Comparison of ENCODE assay signal across 1 cellular context in the genomic region with DNA sequence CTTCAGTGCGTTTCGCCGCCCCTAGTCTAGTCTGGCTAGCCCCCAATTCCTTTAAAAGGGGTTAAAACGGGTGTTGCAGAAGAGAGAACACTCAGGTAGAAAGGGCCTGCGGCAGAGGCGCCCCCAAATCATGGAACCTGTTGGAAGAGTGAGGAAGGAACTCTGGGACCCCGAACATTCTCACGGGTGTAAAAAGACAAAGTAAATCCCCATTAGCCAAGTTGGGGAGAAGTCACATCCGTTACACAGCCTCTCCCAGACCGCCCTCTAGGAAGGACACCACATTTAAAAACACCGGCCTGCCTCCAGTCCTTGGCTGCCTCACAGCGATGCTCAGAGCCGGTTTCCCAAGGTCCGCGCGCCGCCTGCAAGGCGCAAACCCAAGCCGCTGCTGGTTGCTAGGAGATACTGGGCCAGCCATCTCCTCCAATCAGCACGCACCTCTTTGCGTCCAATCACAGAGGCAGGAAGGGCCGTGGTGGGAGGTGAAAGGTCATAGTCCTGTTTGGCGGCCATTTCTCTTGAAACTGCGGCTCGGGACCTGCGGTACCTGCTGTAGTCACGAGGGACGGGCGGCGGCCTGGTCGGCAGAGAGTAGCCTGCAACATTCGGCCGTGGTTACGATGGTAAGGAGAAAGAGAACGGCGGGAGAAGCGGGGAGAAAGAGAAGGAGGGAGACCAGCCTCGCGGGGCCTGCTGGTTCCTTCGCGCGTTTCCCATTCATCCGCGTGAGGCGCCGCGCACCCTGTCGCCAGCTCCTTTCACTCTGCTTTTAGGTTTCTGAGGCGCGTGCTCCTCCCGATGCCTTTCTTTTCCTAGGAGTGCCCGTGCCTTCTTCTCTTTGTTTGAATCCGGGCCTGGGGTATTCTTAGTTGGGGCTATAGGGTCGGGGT.
A peak's percentile ranks its signal among the peaks of the same experiment; 100 is the strongest.
TF ChIP-seq lines count a peak whose summit lies in the region.

A gene (plus strand): TSS at position 502 of the 893 bp plus-strand sequence. CDS start 122 bp downstream, at position 624.

TF ChIP-seq in HepG2, 621 proteins besides CTCF, POLR2A, EP300 and RAD21 (continued from another document and continues in another):
- TF ChIP-seq, protein P1, sequence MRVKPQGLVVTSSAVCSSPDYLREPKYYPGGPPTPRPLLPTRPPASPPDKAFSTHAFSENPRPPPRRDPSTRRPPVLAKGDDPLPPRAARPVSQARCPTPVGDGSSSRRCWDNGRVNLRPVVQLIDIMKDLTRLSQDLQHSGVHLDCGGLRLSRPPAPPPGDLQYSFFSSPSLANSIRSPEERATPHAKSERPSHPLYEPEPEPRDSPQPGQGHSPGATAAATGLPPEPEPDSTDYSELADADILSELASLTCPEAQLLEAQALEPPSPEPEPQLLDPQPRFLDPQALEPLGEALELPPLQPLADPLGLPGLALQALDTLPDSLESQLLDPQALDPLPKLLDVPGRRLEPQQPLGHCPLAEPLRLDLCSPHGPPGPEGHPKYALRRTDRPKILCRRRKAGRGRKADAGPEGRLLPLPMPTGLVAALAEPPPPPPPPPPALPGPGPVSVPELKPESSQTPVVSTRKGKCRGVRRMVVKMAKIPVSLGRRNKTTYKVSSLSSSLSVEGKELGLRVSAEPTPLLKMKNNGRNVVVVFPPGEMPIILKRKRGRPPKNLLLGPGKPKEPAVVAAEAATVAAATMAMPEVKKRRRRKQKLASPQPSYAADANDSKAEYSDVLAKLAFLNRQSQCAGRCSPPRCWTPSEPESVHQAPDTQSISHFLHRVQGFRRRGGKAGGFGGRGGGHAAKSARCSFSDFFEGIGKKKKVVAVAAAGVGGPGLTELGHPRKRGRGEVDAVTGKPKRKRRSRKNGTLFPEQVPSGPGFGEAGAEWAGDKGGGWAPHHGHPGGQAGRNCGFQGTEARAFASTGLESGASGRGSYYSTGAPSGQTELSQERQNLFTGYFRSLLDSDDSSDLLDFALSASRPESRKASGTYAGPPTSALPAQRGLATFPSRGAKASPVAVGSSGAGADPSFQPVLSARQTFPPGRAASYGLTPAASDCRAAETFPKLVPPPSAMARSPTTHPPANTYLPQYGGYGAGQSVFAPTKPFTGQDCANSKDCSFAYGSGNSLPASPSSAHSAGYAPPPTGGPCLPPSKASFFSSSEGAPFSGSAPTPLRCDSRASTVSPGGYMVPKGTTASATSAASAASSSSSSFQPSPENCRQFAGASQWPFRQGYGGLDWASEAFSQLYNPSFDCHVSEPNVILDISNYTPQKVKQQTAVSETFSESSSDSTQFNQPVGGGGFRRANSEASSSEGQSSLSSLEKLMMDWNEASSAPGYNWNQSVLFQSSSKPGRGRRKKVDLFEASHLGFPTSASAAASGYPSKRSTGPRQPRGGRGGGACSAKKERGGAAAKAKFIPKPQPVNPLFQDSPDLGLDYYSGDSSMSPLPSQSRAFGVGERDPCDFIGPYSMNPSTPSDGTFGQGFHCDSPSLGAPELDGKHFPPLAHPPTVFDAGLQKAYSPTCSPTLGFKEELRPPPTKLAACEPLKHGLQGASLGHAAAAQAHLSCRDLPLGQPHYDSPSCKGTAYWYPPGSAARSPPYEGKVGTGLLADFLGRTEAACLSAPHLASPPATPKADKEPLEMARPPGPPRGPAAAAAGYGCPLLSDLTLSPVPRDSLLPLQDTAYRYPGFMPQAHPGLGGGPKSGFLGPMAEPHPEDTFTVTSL (CRISPR knock-in tag; IDR thresholded peaks at IDR 0.05; ENCODE audit: borderline replicate concordance): no peak
- TF ChIP-seq SP1 (IDR thresholded peaks at IDR 0.05) (no peak), SP1 (CRISPR knock-in tag; IDR thresholded peaks at IDR 0.05) (no peak), YEATS2 (CRISPR knock-in tag; IDR thresholded peaks at IDR 0.05; ENCODE audit: borderline replicate concordance) (peak; percentile 91), SNRNP70 (IDR thresholded peaks at IDR 0.05; ENCODE audit: low read depth, low read length) (no peak), ZNF724P (CRISPR knock-in tag; IDR thresholded peaks at IDR 0.05; ENCODE audit: borderline replicate concordance) (no peak), RORA (CRISPR knock-in tag; IDR thresholded peaks at IDR 0.05) (no peak), ZNF614 (CRISPR knock-in tag; IDR thresholded peaks at IDR 0.05; ENCODE audit: borderline replicate concordance) (peak; percentile 71; the same call in 1 of the 2 replicates), WIZ (CRISPR knock-in tag; IDR thresholded peaks at IDR 0.05) (peak; percentile 72; the same call in 1 of the 2 replicates), ZNF432 (CRISPR knock-in tag; IDR thresholded peaks at IDR 0.05; ENCODE audit: borderline replicate concordance) (no peak), RELA (CRISPR knock-in tag; IDR thresholded peaks at IDR 0.05) (no peak), ZNF17 (CRISPR knock-in tag; IDR thresholded peaks at IDR 0.05) (no peak), ZNF20 (CRISPR knock-in tag; IDR thresholded peaks at IDR 0.05) (no peak), HNRNPH1 (optimal IDR thresholded peaks at IDR 0.05; ENCODE audit: low read depth, low read length) (no peak), ZNF788 (CRISPR knock-in tag; IDR thresholded peaks at IDR 0.05; ENCODE audit: borderline replicate concordance) (no peak; the same call in 1 of the 2 replicates), ZNF607 (CRISPR knock-in tag; IDR thresholded peaks at IDR 0.05; ENCODE audit: borderline replicate concordance) (no peak), ZNF605 (CRISPR knock-in tag; IDR thresholded peaks at IDR 0.05) (peak; percentile 81; the same call in 1 of the 2 replicates), CENPX (CRISPR knock-in tag; IDR thresholded peaks at IDR 0.05) (no peak), ZKSCAN5 (CRISPR knock-in tag; IDR thresholded peaks at IDR 0.05) (no peak), ZNF777 (CRISPR knock-in tag; IDR thresholded peaks at IDR 0.05) (no peak), FLYWCH1 (CRISPR knock-in tag; IDR thresholded peaks at IDR 0.05) (no peak), XRCC5 (optimal IDR thresholded peaks at IDR 0.05; ENCODE audit: low read length) (no peak), ATF1 (CRISPR knock-in tag; IDR thresholded peaks at IDR 0.05) (no peak), MXI1 (IDR thresholded peaks at IDR 0.05; ENCODE audit: borderline replicate concordance, low read depth, low read length) (peak; percentile 98), MEIS1 (CRISPR knock-in tag; IDR thresholded peaks at IDR 0.05; ENCODE audit: borderline replicate concordance) (peak; percentile 79; the same call in 1 of the 2 replicates)
- TF ChIP-seq, protein P2, sequence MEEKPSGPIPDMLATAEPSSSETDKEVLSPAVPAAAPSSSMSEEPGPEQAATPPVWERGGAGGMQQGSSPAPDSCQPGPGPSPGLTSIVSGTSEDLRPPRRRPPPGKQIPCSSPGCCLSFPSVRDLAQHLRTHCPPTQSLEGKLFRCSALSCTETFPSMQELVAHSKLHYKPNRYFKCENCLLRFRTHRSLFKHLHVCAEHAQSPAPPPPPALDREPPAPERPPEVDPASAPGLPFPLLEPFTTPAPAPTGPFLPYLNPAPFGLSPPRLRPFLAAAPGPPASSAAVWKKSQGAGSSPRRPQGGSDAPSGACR (CRISPR knock-in tag; IDR thresholded peaks at IDR 0.05): 0 out of 2 replicates have a peak, but pooled peaks have one; percentile 20
- TF ChIP-seq, protein P3, sequence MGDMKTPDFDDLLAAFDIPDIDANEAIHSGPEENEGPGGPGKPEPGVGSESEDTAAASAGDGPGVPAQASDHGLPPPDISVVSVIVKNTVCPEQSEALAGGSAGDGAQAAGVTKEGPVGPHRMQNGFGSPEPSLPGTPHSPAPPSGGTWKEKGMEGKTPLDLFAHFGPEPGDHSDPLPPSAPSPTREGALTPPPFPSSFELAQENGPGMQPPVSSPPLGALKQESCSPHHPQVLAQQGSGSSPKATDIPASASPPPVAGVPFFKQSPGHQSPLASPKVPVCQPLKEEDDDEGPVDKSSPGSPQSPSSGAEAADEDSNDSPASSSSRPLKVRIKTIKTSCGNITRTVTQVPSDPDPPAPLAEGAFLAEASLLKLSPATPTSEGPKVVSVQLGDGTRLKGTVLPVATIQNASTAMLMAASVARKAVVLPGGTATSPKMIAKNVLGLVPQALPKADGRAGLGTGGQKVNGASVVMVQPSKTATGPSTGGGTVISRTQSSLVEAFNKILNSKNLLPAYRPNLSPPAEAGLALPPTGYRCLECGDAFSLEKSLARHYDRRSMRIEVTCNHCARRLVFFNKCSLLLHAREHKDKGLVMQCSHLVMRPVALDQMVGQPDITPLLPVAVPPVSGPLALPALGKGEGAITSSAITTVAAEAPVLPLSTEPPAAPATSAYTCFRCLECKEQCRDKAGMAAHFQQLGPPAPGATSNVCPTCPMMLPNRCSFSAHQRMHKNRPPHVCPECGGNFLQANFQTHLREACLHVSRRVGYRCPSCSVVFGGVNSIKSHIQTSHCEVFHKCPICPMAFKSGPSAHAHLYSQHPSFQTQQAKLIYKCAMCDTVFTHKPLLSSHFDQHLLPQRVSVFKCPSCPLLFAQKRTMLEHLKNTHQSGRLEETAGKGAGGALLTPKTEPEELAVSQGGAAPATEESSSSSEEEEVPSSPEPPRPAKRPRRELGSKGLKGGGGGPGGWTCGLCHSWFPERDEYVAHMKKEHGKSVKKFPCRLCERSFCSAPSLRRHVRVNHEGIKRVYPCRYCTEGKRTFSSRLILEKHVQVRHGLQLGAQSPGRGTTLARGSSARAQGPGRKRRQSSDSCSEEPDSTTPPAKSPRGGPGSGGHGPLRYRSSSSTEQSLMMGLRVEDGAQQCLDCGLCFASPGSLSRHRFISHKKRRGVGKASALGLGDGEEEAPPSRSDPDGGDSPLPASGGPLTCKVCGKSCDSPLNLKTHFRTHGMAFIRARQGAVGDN (CRISPR knock-in tag; IDR thresholded peaks at IDR 0.05): peak; percentile 95
- TF ChIP-seq, protein P4, sequence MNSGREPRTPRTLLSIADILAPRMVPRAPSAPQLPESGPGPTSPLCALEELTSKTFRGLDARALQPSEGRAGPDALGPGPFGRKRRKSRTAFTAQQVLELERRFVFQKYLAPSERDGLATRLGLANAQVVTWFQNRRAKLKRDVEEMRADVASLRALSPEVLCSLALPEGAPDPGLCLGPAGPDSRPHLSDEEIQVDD (CRISPR knock-in tag; IDR thresholded peaks at IDR 0.05; ENCODE audit: borderline replicate concordance): no peak
- TF ChIP-seq, protein P5, sequence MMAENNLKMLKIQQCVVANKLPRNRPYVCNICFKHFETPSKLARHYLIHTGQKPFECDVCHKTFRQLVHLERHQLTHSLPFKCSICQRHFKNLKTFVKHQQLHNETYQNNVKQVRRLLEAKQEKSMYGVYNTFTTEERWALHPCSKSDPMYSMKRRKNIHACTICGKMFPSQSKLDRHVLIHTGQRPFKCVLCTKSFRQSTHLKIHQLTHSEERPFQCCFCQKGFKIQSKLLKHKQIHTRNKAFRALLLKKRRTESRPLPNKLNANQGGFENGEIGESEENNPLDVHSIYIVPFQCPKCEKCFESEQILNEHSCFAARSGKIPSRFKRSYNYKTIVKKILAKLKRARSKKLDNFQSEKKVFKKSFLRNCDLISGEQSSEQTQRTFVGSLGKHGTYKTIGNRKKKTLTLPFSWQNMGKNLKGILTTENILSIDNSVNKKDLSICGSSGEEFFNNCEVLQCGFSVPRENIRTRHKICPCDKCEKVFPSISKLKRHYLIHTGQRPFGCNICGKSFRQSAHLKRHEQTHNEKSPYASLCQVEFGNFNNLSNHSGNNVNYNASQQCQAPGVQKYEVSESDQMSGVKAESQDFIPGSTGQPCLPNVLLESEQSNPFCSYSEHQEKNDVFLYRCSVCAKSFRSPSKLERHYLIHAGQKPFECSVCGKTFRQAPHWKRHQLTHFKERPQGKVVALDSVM (CRISPR knock-in tag; IDR thresholded peaks at IDR 0.05): no peak
- TF ChIP-seq, protein P6, sequence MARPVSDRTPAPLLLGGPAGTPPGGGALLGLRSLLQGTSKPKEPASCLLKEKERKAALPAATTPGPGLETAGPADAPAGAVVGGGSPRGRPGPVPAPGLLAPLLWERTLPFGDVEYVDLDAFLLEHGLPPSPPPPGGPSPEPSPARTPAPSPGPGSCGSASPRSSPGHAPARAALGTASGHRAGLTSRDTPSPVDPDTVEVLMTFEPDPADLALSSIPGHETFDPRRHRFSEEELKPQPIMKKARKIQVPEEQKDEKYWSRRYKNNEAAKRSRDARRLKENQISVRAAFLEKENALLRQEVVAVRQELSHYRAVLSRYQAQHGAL (CRISPR knock-in tag; IDR thresholded peaks at IDR 0.05; ENCODE audit: not compliant biosample characterization): peak; percentile 46
- TF ChIP-seq, protein P7, sequence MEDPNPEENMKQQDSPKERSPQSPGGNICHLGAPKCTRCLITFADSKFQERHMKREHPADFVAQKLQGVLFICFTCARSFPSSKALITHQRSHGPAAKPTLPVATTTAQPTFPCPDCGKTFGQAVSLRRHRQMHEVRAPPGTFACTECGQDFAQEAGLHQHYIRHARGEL (CRISPR knock-in tag; IDR thresholded peaks at IDR 0.05): no peak
- TF ChIP-seq, protein P8, sequence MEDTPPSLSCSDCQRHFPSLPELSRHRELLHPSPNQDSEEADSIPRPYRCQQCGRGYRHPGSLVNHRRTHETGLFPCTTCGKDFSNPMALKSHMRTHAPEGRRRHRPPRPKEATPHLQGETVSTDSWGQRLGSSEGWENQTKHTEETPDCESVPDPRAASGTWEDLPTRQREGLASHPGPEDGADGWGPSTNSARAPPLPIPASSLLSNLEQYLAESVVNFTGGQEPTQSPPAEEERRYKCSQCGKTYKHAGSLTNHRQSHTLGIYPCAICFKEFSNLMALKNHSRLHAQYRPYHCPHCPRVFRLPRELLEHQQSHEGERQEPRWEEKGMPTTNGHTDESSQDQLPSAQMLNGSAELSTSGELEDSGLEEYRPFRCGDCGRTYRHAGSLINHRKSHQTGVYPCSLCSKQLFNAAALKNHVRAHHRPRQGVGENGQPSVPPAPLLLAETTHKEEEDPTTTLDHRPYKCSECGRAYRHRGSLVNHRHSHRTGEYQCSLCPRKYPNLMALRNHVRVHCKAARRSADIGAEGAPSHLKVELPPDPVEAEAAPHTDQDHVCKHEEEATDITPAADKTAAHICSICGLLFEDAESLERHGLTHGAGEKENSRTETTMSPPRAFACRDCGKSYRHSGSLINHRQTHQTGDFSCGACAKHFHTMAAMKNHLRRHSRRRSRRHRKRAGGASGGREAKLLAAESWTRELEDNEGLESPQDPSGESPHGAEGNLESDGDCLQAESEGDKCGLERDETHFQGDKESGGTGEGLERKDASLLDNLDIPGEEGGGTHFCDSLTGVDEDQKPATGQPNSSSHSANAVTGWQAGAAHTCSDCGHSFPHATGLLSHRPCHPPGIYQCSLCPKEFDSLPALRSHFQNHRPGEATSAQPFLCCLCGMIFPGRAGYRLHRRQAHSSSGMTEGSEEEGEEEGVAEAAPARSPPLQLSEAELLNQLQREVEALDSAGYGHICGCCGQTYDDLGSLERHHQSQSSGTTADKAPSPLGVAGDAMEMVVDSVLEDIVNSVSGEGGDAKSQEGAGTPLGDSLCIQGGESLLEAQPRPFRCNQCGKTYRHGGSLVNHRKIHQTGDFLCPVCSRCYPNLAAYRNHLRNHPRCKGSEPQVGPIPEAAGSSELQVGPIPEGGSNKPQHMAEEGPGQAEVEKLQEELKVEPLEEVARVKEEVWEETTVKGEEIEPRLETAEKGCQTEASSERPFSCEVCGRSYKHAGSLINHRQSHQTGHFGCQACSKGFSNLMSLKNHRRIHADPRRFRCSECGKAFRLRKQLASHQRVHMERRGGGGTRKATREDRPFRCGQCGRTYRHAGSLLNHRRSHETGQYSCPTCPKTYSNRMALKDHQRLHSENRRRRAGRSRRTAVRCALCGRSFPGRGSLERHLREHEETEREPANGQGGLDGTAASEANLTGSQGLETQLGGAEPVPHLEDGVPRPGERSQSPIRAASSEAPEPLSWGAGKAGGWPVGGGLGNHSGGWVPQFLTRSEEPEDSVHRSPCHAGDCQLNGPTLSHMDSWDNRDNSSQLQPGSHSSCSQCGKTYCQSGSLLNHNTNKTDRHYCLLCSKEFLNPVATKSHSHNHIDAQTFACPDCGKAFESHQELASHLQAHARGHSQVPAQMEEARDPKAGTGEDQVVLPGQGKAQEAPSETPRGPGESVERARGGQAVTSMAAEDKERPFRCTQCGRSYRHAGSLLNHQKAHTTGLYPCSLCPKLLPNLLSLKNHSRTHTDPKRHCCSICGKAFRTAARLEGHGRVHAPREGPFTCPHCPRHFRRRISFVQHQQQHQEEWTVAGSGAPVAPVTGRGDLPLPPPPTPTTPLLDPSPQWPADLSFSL (CRISPR knock-in tag; IDR thresholded peaks at IDR 0.05): no peak
